ENCODE assay signal across 13 cellular contexts in genomic region chrX:121869876-121870477, GRCh38.
DNase-seq lines count a peak whose midpoint lies in the region; ATAC-seq and TF ChIP-seq lines count a peak whose summit lies in the region.
"Had no signal": no experiment of that assay in that cellular context is flagged by ENCODE, and none has a peak within 500 bp of the region (broad histone marks: within the 10 kb centered on the region; RNA-seq: fewer than 3 reads in every experiment).

No MANE protein-coding gene starts in this region.

- DNase-seq in cardiac septum (ENCODE audit: low spot score), result peak; percentile 60
- no peak for DNase-seq in Right ventricle myocardium superior
- peak; percentile 16 for DNase-seq in WTC11 (ENCODE audit: low spot score)
- DNase-seq in iPS-NIHi11 (ENCODE audit: low spot score), result peak; percentile 4
- no peak for DNase-seq in GM13977 (ENCODE audit: low spot score)
- DNase-seq: 8988T; C1 segment of cervical spinal cord; CD4-positive, alpha-beta memory T cell; GOT3 had no signal

- 0 out of 2 replicates have a peak, but pooled peaks cover 4% of the 10 kb centered on the region for H3K4me1 Mint-ChIP-seq in WTC11
- H3K4me1 Mint-ChIP-seq: B cell; CD4-positive, alpha-beta memory T cell had no signal

- in situ Hi-C loops in GM13977 (cut with MboI; ENCODE audit: low pct_unique_long_range_greater_than_20kb, low sequenced_read_pairs, unreplicated experiment), result no loop called here

- no peaks in the 10 kb centered on the region; the same call in 1 of the 2 replicates for H3K27me3 Mint-ChIP-seq in WTC11 (ENCODE audit: low read depth)
- H3K27me3 Mint-ChIP-seq: B cell; CD4-positive, alpha-beta memory T cell had no signal

- H3K27ac Mint-ChIP-seq in WTC11, result no peak overlapping the region
- H3K27ac Mint-ChIP-seq: B cell; CD4-positive, alpha-beta memory T cell had no signal

- ATAC-seq in Right ventricle myocardium superior (ENCODE audit: poor library complexity), result no peak
- ATAC-seq in WTC11, result no peak; the same call in 1 of the 2 replicates
- ATAC-seq in HG03571 (IDR thresholded peaks at IDR 0.05; ENCODE audit: unreplicated experiment), result no peak
- ATAC-seq in HG03139 (IDR thresholded peaks at IDR 0.05; ENCODE audit: unreplicated experiment), result no peak
- ATAC-seq: K562 had no signal

- CTCF ChIA-PET in WTC11 (lab: Charles Lee), result no interaction called here

- no peaks in the 10 kb centered on the region for H3K36me3 Mint-ChIP-seq in WTC11
- H3K36me3 Mint-ChIP-seq: CD4-positive, alpha-beta memory T cell had no signal

- TF ChIP-seq CTCF in WTC11 (IDR thresholded peaks at IDR 0.05) (no peak), GM13977 (IDR thresholded peaks at IDR 0.05; ENCODE audit: extremely low read depth, insufficient read depth, missing control alignments) (no peak)

- POLR2A ChIA-PET in WTC11 (lab: Charles Lee), result no interaction called here

- H3K9me3 Mint-ChIP-seq in WTC11, result no peaks in the 10 kb centered on the region
- H3K9me3 Mint-ChIP-seq: CD4-positive, alpha-beta memory T cell had no signal

- no peak overlapping the region for H3K4me3 Mint-ChIP-seq in WTC11
- H3K4me3 Mint-ChIP-seq: B cell; CD4-positive, alpha-beta memory T cell had no signal

- intact Hi-C loops in cardiac septum (cut with DNase I) (no loop called here), Right ventricle myocardium superior (cut with DNase I) (no loop called here)

TF ChIP-seq in WTC11, 78 proteins besides CTCF, POLR2A, EP300 and RAD21:
- TF ChIP-seq NFATC4 (CRISPR knock-in tag; IDR thresholded peaks at IDR 0.05) (no peak), ZNF121 (CRISPR knock-in tag; IDR thresholded peaks at IDR 0.05) (no peak), SMAD3 (CRISPR knock-in tag; IDR thresholded peaks at IDR 0.05; ENCODE audit: borderline replicate concordance) (no peak), FOXK1 (CRISPR knock-in tag; IDR thresholded peaks at IDR 0.05) (no peak), ZNF671 (CRISPR knock-in tag; IDR thresholded peaks at IDR 0.05) (no peak), EMX1 (CRISPR knock-in tag; IDR thresholded peaks at IDR 0.05) (no peak)

Comparison
In these comparisons a context has a peak if more than half of its experiments do, and no peak if none do; other contexts are left out.
1. DNase-seq: peak in cardiac septum (single experiment), WTC11 (single experiment) and iPS-NIHi11 (single experiment); none in Right ventricle myocardium superior (single experiment) and GM13977 (single experiment).